ENCODE assay signal across 11 cellular contexts in the genomic region with DNA sequence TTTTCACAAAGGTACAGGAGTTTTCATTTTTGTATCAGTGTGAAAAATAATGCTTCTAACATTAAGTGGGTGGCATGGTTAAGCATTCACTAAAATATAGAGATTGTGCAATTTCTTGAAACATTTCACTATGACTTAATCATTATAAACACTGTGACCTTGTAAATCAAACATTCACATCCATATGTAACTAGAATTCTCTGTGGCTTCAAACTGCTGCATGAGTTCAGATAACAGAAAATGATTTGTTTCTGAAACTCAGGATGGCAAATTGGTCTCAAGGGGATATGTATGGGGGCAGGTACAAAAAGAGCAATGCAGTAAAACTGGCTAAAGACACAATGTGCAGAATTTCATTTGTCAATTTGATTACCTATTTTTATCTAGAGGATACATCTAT. TPM values are rescaled to one million over a fixed set of nuclear protein-coding genes. Genes with fewer than 3 reads are reported as not detected.
DNase-seq lines count a peak whose midpoint lies in the region; ATAC-seq and TF ChIP-seq lines count a peak whose summit lies in the region.
"Had no signal": no experiment of that assay in that cellular context is flagged by ENCODE, and none has a peak within 500 bp of the region (broad histone marks: within the 10 kb centered on the region; RNA-seq: fewer than 3 reads in every experiment).

No MANE protein-coding gene starts in this region.

- H3K4me2 ChIP-seq in SK-N-SH (peak overlapping the region; percentile 3), Loucy (ENCODE audit: low read depth, low read length, poor library complexity, severe bottlenecking) (peak overlapping the region; percentile 98)

- H3K27me3 ChIP-seq in SK-N-SH (ENCODE audit: insufficient read depth) = no peaks in the 10 kb centered on the region
- H3K27me3 ChIP-seq in Loucy (ENCODE audit: insufficient read depth, low read length, poor library complexity, severe bottlenecking) = no peaks in the 10 kb centered on the region
- H3K27me3 ChIP-seq in body of pancreas = no peaks in the 10 kb centered on the region
- H3K27me3 ChIP-seq in H7 (ENCODE audit: control insufficient read depth, insufficient read depth, low read length) = peaks cover 7% of the 10 kb centered on the region
- H3K27me3 ChIP-seq: neutrophil had no signal

- H3K9ac ChIP-seq in SK-N-SH (no peak overlapping the region), Loucy (ENCODE audit: low read depth, low read length, poor library complexity, severe bottlenecking) (peak overlapping the region; percentile 53)

- H3K9me2 ChIP-seq in SK-N-SH (no peaks in the 10 kb centered on the region), Loucy (replicated peaks; ENCODE audit: low read depth, low read length) (no peaks in the 10 kb centered on the region)

- H3K9me3 Mint-ChIP-seq in natural killer cell = no peaks in the 10 kb centered on the region

- TF ChIP-seq CTCF in SK-N-SH (IDR thresholded peaks at IDR 0.05) (no peak), Loucy (conservative IDR thresholded peaks at IDR 0.05; ENCODE audit: low read length) (no peak), body of pancreas (IDR thresholded peaks at IDR 0.05) (no peak), natural killer cell (IDR thresholded peaks at IDR 0.05) (no peak), GM10266 (IDR thresholded peaks at IDR 0.05; ENCODE audit: control insufficient read depth, insufficient read depth, low read depth, missing control alignments) (no peak)

- H3K27ac ChIP-seq in SK-N-SH (ENCODE audit: low read depth in 2 of 2, low read length in 1 of 2) = peak overlapping the region in 1 of 2 experiments; percentile 22; a peak in 2 of 4 replicates
- H3K27ac ChIP-seq in body of pancreas = peak overlapping the region in 3 of 4 donors; percentile 1 to 56 (median 18)
- H3K27ac ChIP-seq: neutrophil, RWPE1 had no signal

- no peak for DNase-seq in SK-N-SH
- DNase-seq in body of pancreas = no peak
- no peak for DNase-seq in natural killer cell
- DNase-seq in H7 = no peak
- DNase-seq in GM10266 (ENCODE audit: extremely low spot score) = no peak
- DNase-seq: NCI-H1048 had no signal

- no peaks in the 10 kb centered on the region for H3K36me3 Mint-ChIP-seq in natural killer cell

- H2AFZ ChIP-seq in SK-N-SH (ENCODE audit: low read depth) (no peak overlapping the region), Loucy (ENCODE audit: low read length) (no peak overlapping the region)

- TF ChIP-seq RAD21 in SK-N-SH (IDR thresholded peaks at IDR 0.05; ENCODE audit: low read length) = no peak

- H3K4me3 ChIP-seq in SK-N-SH (ENCODE audit: low read depth in 2 of 2, low read length in 1 of 2) (no peak overlapping the region), Loucy (ENCODE audit: low read length, poor library complexity, severe bottlenecking) (peak overlapping the region; percentile 97), body of pancreas (no peak overlapping the region), H7 (ENCODE audit: insufficient read depth, low read depth, low read length) (no peak overlapping the region)

- POLR2A ChIA-PET in SK-N-SH (lab: Yijun Ruan, JAX) = no interaction called here

- no peak for TF ChIP-seq POLR2A in body of pancreas (IDR thresholded peaks at IDR 0.05)

- TF ChIP-seq EP300 in SK-N-SH (IDR thresholded peaks at IDR 0.05; ENCODE audit: borderline replicate concordance in 1 of 2, low read depth in 1 of 2, low read length in 1 of 2) = no peak

- H3K27me3 Mint-ChIP-seq in natural killer cell (ENCODE audit: low read depth in 2 of 2) = peaks cover 0 to under 1% of the 10 kb centered on the region in 2 donors

- peak overlapping the region; percentile 1 for H3K4me3 Mint-ChIP-seq in natural killer cell

- H3K27ac Mint-ChIP-seq in natural killer cell = peak overlapping the region; percentile 51 to 64

- CTCF ChIA-PET in SK-N-SH (lab: Yijun Ruan, JAX) = interaction anchor here (1.3 to 1.5 kb wide), 2 partner anchors 24 to 139 kb away, joined by 3 to 4 read pairs; a partner anchor contains a TSS

- peaks cover 56 to 59% of the 10 kb centered on the region in 2 donors for H3K4me1 Mint-ChIP-seq in natural killer cell

- intact Hi-C loops in body of pancreas (cut with DNase I) (no loop called here), natural killer cell (cut with micrococcal nuclease) (no loop called here)

- H3K79me2 ChIP-seq in SK-N-SH (ENCODE audit: insufficient read depth) (peaks cover 87% of the 10 kb centered on the region), Loucy (ENCODE audit: insufficient read depth, low read length) (peaks cover 87% of the 10 kb centered on the region)

- H3K36me3 ChIP-seq in SK-N-SH (replicated peaks in 1 of 2; ENCODE audit: control insufficient read depth in 1 of 2, insufficient read depth in 2 of 2, low read length in 1 of 2) (peaks cover 14 to 31% of the 10 kb centered on the region in 2 experiments), Loucy (ENCODE audit: insufficient read depth, low read length) (peaks cover under 1% of the 10 kb centered on the region; the same call in 1 of the 2 replicates), body of pancreas (replicated peaks in 1 of 2; ENCODE audit: insufficient read depth in 1 of 2, low read depth in 2 of 2) (no peaks in the 10 kb centered on the region), H7 (replicated peaks; ENCODE audit: control insufficient read depth, insufficient read depth, low read length) (no peaks in the 10 kb centered on the region)
- H3K36me3 ChIP-seq: neutrophil had no signal

- H3F3A ChIP-seq in SK-N-SH (replicated peaks; ENCODE audit: insufficient read depth) (peaks cover 9% of the 10 kb centered on the region), Loucy (ENCODE audit: low read depth) (no peaks in the 10 kb centered on the region)

- no peak for ATAC-seq in SK-N-SH treated with all-trans-retinoic acid at 6 μM for 48 hours
- ATAC-seq in body of pancreas = no peak
- no peak for ATAC-seq in natural killer cell
- ATAC-seq in GM21381 (IDR thresholded peaks at IDR 0.05; ENCODE audit: unreplicated experiment) = no peak

- H3K4me1 ChIP-seq in SK-N-SH (ENCODE audit: control insufficient read depth in 1 of 2, insufficient read depth in 2 of 2, low read depth in 1 of 2, low read length in 1 of 2) (peaks cover 14 to 17% of the 10 kb centered on the region in 2 experiments; a peak in 3 of 4 replicates), Loucy (ENCODE audit: insufficient read depth, low read length, poor library complexity, severe bottlenecking) (peaks cover 54% of the 10 kb centered on the region), body of pancreas (peaks cover 54% of the 10 kb centered on the region)

- H4K20me1 ChIP-seq in SK-N-SH (ENCODE audit: insufficient read depth) (peaks cover 75% of the 10 kb centered on the region), Loucy (ENCODE audit: insufficient read depth, low read length, poor library complexity, severe bottlenecking) (peaks cover 71% of the 10 kb centered on the region)

- H3K9me3 ChIP-seq in SK-N-SH = no peaks in the 10 kb centered on the region
- 0 out of 2 replicates have a peak, but pooled peaks cover 5% of the 10 kb centered on the region for H3K9me3 ChIP-seq in Loucy (ENCODE audit: insufficient read depth, low read depth, low read length)
- H3K9me3 ChIP-seq in body of pancreas = no peaks in the 10 kb centered on the region
- H3K9me3 ChIP-seq: neutrophil had no signal

TF ChIP-seq in SK-N-SH treated with all-trans-retinoic acid at 6 μM for 48 hours, 23 proteins besides CTCF, POLR2A, EP300 and RAD21 (continues in another document):
- no peak for TF ChIP-seq ZC3H10 (CRISPR knock-in tag; IDR thresholded peaks at IDR 0.05)
- TF ChIP-seq, protein P1, sequence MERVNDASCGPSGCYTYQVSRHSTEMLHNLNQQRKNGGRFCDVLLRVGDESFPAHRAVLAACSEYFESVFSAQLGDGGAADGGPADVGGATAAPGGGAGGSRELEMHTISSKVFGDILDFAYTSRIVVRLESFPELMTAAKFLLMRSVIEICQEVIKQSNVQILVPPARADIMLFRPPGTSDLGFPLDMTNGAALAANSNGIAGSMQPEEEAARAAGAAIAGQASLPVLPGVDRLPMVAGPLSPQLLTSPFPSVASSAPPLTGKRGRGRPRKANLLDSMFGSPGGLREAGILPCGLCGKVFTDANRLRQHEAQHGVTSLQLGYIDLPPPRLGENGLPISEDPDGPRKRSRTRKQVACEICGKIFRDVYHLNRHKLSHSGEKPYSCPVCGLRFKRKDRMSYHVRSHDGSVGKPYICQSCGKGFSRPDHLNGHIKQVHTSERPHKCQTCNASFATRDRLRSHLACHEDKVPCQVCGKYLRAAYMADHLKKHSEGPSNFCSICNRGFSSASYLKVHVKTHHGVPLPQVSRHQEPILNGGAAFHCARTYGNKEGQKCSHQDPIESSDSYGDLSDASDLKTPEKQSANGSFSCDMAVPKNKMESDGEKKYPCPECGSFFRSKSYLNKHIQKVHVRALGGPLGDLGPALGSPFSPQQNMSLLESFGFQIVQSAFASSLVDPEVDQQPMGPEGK (CRISPR knock-in tag; IDR thresholded peaks at IDR 0.05; ENCODE audit: borderline replicate concordance) = no peak
- TF ChIP-seq CSDC2 (CRISPR knock-in tag; IDR thresholded peaks at IDR 0.05) = no peak
- no peak for TF ChIP-seq PPARA (CRISPR knock-in tag; IDR thresholded peaks at IDR 0.05; ENCODE audit: borderline replicate concordance)
- TF ChIP-seq TCF4 (CRISPR knock-in tag; IDR thresholded peaks at IDR 0.05; ENCODE audit: borderline replicate concordance) = no peak
- TF ChIP-seq ZFP3 (CRISPR knock-in tag; IDR thresholded peaks at IDR 0.05) = no peak
- no peak for TF ChIP-seq GLIS3 (CRISPR knock-in tag; IDR thresholded peaks at IDR 0.05)
- no peak for TF ChIP-seq ARNTL (CRISPR knock-in tag; IDR thresholded peaks at IDR 0.05; ENCODE audit: borderline replicate concordance, low read depth)
- TF ChIP-seq ZNF70 (CRISPR knock-in tag; IDR thresholded peaks at IDR 0.05) = no peak
- TF ChIP-seq BACH2 (CRISPR knock-in tag; IDR thresholded peaks at IDR 0.05; ENCODE audit: borderline replicate concordance) = no peak
- no peak for TF ChIP-seq ESRRG (CRISPR knock-in tag; IDR thresholded peaks at IDR 0.05)

RNA-seq across cellular contexts. Expression of a gene that starts 3.8 kb away (rescaled TPM):
- 13.8 and 16.3 TPM in 2 replicates for polyA plus RNA-seq in SK-N-SH (2012; rRNA removed)
- 14.7 and 21.1 TPM in 2 replicates for polyA plus RNA-seq in SK-N-SH (2012; cell fraction: cytosol; rRNA removed)
- 13.0 and 33.6 TPM in 2 replicates for polyA plus RNA-seq in SK-N-SH (2012; cell fraction: nucleus; rRNA removed)
- total RNA-seq in body of pancreas = 10 to 100 TPM; 17.1 to 25.1 TPM
- total RNA-seq in natural killer cell = 10 to 100 TPM; 68.5 to 75.1 (median 72.5) TPM
- 20.1 and 27.0 TPM in 2 replicates for total RNA-seq in H7 (2014; rRNA removed; shearing (Covaris generic))

RNA-seq across cellular contexts. Expression of a gene that starts 57.8 kb away (rescaled TPM):
- 4.7 and 6.4 TPM in 2 replicates for polyA plus RNA-seq in SK-N-SH (2012; rRNA removed)
- 5.9 and 7.1 TPM in 2 replicates for polyA plus RNA-seq in SK-N-SH (2012; cell fraction: cytosol; rRNA removed)
- polyA plus RNA-seq in SK-N-SH (2012; cell fraction: nucleus; rRNA removed) = 9.4 and 16.2 TPM in 2 replicates
- total RNA-seq in body of pancreas (10 to 100 TPM in 1 of 2 donors, 1 to 10 TPM in 1; 9.3 to 14.2 TPM), natural killer cell (10 to 100 TPM; 32.2 to 42.4 (median 35.7) TPM)
- 4.4 and 10.7 TPM in 2 replicates for total RNA-seq in H7 (2014; rRNA removed; shearing (Covaris generic))

RNA-seq across cellular contexts. Expression of a gene that starts 58.1 kb away (rescaled TPM):
- polyA plus RNA-seq in SK-N-SH (2012; rRNA removed) = 16.0 and 24.9 TPM in 2 replicates
- polyA plus RNA-seq in SK-N-SH (2012; cell fraction: cytosol; rRNA removed) = 12.1 and 13.0 TPM in 2 replicates
- 41.7 and 85.9 TPM in 2 replicates for polyA plus RNA-seq in SK-N-SH (2012; cell fraction: nucleus; rRNA removed)
- 10 to 100 TPM; 13.8 to 18.9 TPM for total RNA-seq in body of pancreas
- 10 to 100 TPM; 22.8 to 26.7 (median 26.2) TPM for total RNA-seq in natural killer cell
- total RNA-seq in H7 (2014; rRNA removed; shearing (Covaris generic)) = 33.1 and 43.1 TPM in 2 replicates
